Comparison of ENCODE assay signal across 8 cellular contexts in the genomic region with DNA sequence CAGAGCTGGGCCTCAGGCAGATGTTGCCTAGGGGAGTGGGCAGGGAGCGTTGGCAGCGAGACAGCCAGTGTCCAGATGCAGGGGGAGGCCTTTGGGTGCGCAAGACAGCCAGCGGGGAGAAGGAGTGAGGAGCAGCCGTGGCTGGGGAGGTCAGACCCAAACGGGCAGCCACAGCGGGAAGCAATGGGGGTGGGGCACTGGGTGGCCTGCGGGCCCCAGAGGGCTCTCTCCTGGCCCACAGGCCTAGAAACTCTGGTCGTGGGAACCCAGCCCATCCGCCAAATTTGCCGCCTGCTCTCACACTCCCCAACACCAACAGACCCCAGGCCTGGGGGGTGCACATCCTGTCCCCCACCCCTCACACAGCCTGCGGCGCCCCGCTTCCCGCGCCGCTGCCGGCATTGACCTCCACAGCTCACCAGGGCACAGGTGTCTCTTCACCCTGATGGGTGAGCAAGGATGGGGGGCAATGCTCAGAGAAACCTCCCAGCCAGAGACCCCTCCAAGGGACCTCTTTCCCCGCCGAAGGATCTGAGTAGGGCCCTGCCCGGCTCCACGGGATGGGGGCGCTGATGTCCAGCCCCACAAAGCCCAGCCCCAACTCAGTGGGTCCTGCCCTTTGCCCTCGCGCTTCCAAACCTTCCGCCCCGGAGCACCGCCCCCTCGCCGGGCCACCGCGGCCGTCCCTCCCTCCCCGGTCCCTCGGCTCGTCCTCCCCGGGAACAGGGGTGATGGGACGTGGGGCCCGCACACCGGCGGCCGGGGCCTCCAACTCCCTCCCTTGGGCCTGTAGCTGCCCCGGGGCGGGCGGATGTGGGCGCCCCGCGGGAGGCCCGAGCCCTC. TPM values are rescaled to one million over a fixed set of nuclear protein-coding genes. Genes with fewer than 3 reads are reported as not detected.
DNase-seq lines count a peak whose midpoint lies in the region; ATAC-seq and TF ChIP-seq lines count a peak whose summit lies in the region.

No MANE protein-coding gene starts in this region.

- peaks cover 0 to 10% of the 10 kb centered on the region in 2 donors for H3K36me3 ChIP-seq in left lung

- intact Hi-C loops in left lung (cut with DNase I): no loop called here

- peaks cover 44 to 89% of the 10 kb centered on the region in 2 donors for H3K4me1 ChIP-seq in left lung

- peak overlapping the region; percentile 92 to 93 for H3K27ac ChIP-seq in left lung

- peak in 1 of 2 donors; percentile 17 for TF ChIP-seq CTCF in left lung (IDR thresholded peaks at IDR 0.05)

- H3K9me3 Mint-ChIP-seq in stimulated activated effector memory CD8-positive, alpha-beta T cell treated with anti-CD3 and anti-CD28 coated beads, Interleukin-12 subunit alpha, Interleukin-12 subunit beta, amount 100 ng/mL, for 72 hours: no peaks in the 10 kb centered on the region

- DNase-seq in NCI-H1417 (lab: John Stamatoyannopoulos, UW) (peak in 2 of 3 experiments; percentile 38 to 55), NCI-H1417 treated with DMSO at 0.1 percent for 48 hours (lab: John Stamatoyannopoulos, UW) (no peak), T-helper 1 cell (peak in 3 of 5 donors; percentile 31 to 57 (median 34)), cerebellar cortex (ENCODE audit: low spot score) (peak; percentile 54), left lung (peak; percentile 80 to 95)
- DNase-seq in stimulated activated effector memory CD8-positive, alpha-beta T cell treated with anti-CD3 and anti-CD28 coated beads, Interleukin-12 subunit alpha, Interleukin-12 subunit beta, amount 100 ng/mL, for 72 hours (ENCODE audit: low spot score in 2 of 2): peak; percentile 50 to 83

- no peaks in the 10 kb centered on the region for H3K27me3 ChIP-seq in left lung

- H3K4me3 ChIP-seq in left lung: peak overlapping the region; percentile 74 to 82

- peak overlapping the region; percentile 98 for H3K4me3 Mint-ChIP-seq in stimulated activated effector memory CD8-positive, alpha-beta T cell treated with anti-CD3 and anti-CD28 coated beads, Interleukin-12 subunit alpha, Interleukin-12 subunit beta, amount 100 ng/mL, for 72 hours

- peaks cover 63% of the 10 kb centered on the region for H3K36me3 Mint-ChIP-seq in stimulated activated effector memory CD8-positive, alpha-beta T cell treated with anti-CD3 and anti-CD28 coated beads, Interleukin-12 subunit alpha, Interleukin-12 subunit beta, amount 100 ng/mL, for 72 hours

- peak overlapping the region; percentile 99 for H3K27ac Mint-ChIP-seq in stimulated activated effector memory CD8-positive, alpha-beta T cell treated with anti-CD3 and anti-CD28 coated beads, Interleukin-12 subunit alpha, Interleukin-12 subunit beta, amount 100 ng/mL, for 72 hours

- peaks cover 86% of the 10 kb centered on the region for H3K4me1 Mint-ChIP-seq in stimulated activated effector memory CD8-positive, alpha-beta T cell treated with anti-CD3 and anti-CD28 coated beads, Interleukin-12 subunit alpha, Interleukin-12 subunit beta, amount 100 ng/mL, for 72 hours

- no peaks in the 10 kb centered on the region for H3K9me3 ChIP-seq in left lung

- ATAC-seq in HG03103 (IDR thresholded peaks at IDR 0.05; ENCODE audit: low read depth, unreplicated experiment): peak; percentile 36
- ATAC-seq in left lung: peak; percentile 51
- peak; percentile 38 for ATAC-seq in stimulated activated effector memory CD8-positive, alpha-beta T cell treated with anti-CD3 and anti-CD28 coated beads, Interleukin-12 subunit alpha, Interleukin-12 subunit beta, amount 100 ng/mL, for 72 hours
- ATAC-seq in HG03457 (IDR thresholded peaks at IDR 0.05; ENCODE audit: unreplicated experiment): no peak

RNA-seq across cellular contexts. Expression of gene HDAC7, which starts 0.8 kb away (rescaled TPM):
- 100 to 1,000 TPM; 102 to 115 TPM for total RNA-seq in left lung

RNA-seq across cellular contexts. Expression of gene SLC48A1, which starts 45.9 kb away (rescaled TPM):
- 10 to 100 TPM; 35.4 to 38.6 TPM for total RNA-seq in left lung
